Comparison of ENCODE assay signal across 8 cellular contexts in the genomic region with DNA sequence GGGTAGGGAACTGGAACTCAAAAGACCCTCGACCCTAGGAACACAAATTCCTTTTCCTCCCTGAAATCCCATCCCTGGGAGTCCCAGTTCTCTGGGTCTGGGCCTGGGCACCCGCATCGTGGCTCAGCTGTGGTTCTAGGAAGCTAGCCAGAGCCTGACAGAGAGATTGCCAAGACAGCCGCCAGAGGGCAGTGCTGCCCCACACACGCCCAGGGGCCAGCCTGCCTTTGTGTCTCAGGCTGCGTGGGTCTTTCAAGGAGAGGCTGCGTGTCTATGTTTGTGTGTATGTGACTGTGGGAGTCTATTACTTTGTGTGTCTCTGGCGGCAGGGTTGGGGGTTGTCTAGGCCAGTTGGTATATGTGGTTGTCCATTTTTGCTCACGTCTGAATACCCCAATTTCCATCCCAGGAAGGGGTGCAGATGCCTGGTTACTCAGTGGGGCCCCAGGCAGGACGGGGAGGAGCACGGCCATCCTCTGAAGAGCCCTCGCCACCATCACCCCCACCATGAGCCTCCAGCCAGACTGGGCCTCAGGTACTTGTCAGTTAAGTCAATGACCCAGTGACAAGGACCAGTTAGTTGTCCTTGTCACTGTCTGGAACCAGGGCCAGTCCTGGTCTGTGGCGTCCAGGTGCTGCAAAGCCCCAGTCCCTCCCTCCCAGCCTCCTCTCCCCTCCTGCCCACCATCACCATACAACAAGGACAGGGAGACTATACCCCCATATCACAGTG. TPM values are rescaled to one million over a fixed set of nuclear protein-coding genes. Genes with fewer than 3 reads are reported as not detected.
A peak's percentile ranks its signal among the peaks of the same experiment; 100 is the strongest.
DNase-seq lines count a peak whose midpoint lies in the region; TF ChIP-seq lines count a peak whose summit lies in the region.

No MANE protein-coding gene starts in this region.

- TF ChIP-seq POLR2A in suprapubic skin (IDR thresholded peaks at IDR 0.05), result no peak

- H3K27me3 ChIP-seq in suprapubic skin, result peaks cover 33% of the 10 kb centered on the region

- DNase-seq in AML-193 (lab: John Stamatoyannopoulos, UW) (peak; percentile 46 to 48), GM19240 (ENCODE audit: insufficient read length, low spot score) (peak; percentile 93), LHCN-M2 (ENCODE audit: low read depth) (peak; percentile 60), SHP77 treated with DMSO at 0.1 percent for 48 hours (lab: John Stamatoyannopoulos, UW) (peak; percentile 20), fibroblast of villous mesenchyme (ENCODE audit: low read depth) (peak; percentile 71), non-pigmented ciliary epithelial cell (ENCODE audit: low read depth) (peak; percentile 28), suprapubic skin (ENCODE audit: low spot score in 2 of 2) (no peak)
- DNase-seq in activated effector memory CD4-positive, alpha-beta T cell treated with anti-CD3 and anti-CD28 coated beads, Interleukin-2, amount 50 U/mL, for 16 hours, result peak; percentile 92

- WGBS in suprapubic skin, result 13% methylated on average over 13 of the region's 13 CpGs

- H3K4me3 ChIP-seq in fibroblast of villous mesenchyme (ENCODE audit: low read depth, low read length) (no peak overlapping the region), suprapubic skin (no peak overlapping the region)

- peaks cover 19% of the 10 kb centered on the region for H3K4me1 ChIP-seq in suprapubic skin

- H3K27ac ChIP-seq in suprapubic skin, result no peak overlapping the region

- TF ChIP-seq CTCF in fibroblast of villous mesenchyme (IDR thresholded peaks at IDR 0.05; ENCODE audit: insufficient read depth, low read depth, low read length) (peak; percentile 93), suprapubic skin (IDR thresholded peaks at IDR 0.05) (peak; percentile 82 to 92)

- no peaks in the 10 kb centered on the region for H3K9me3 ChIP-seq in suprapubic skin

- TF ChIP-seq EP300 in suprapubic skin (IDR thresholded peaks at IDR 0.05), result no peak

- no peaks in the 10 kb centered on the region for H3K36me3 ChIP-seq in suprapubic skin

RNA-seq across cellular contexts. Expression of gene TTLL11, which starts 32.2 kb away (rescaled TPM):
- 3.4 and 3.8 TPM in 2 replicates for total RNA-seq in LHCN-M2 (2014; rRNA removed)
- 2.8 TPM for polyA plus RNA-seq in LHCN-M2 (2012)
- 4.3 and 4.8 TPM in 2 replicates for total RNA-seq in fibroblast of villous mesenchyme
- total RNA-seq in suprapubic skin, result 10 to 100 TPM in 2 of 4 donors, 1 to 10 TPM in 2; 7.2 to 12.1 (median 9.9) TPM

RNA-seq across cellular contexts. Expression of gene NDUFA8, which starts 34.3 kb away (rescaled TPM):
- total RNA-seq in LHCN-M2 (2014; rRNA removed) (40.8 and 47.9 TPM in 2 replicates), fibroblast of villous mesenchyme (25.0 and 27.4 TPM in 2 replicates), suprapubic skin (10 to 100 TPM; 16.3 to 34.4 (median 30.2) TPM)
- 115 TPM for polyA plus RNA-seq in LHCN-M2 (2012)

RNA-seq across cellular contexts. Expression of gene MORN5, which starts 34.4 kb away (rescaled TPM):
- total RNA-seq in LHCN-M2 (2014; rRNA removed) (not detected in 2 replicates), fibroblast of villous mesenchyme (not detected in 2 replicates), suprapubic skin (not detected)
- polyA plus RNA-seq in LHCN-M2 (2012), result not detected

Comparison
In these comparisons a context has a peak if more than half of its experiments do, and no peak if none do; other contexts are left out.
1. DNase-seq: peak in AML-193 (2 of 2), GM19240 (single experiment), LHCN-M2 (single experiment), SHP77 treated with DMSO at 0.1 percent for 48 hours (single experiment), activated effector memory CD4-positive, alpha-beta T cell treated with anti-CD3 and anti-CD28 coated beads, Interleukin-2, amount 50 U/mL, for 16 hours (single experiment), fibroblast of villous mesenchyme (single experiment) and non-pigmented ciliary epithelial cell (single experiment); none in suprapubic skin (0 of 2).